In the genomic region with DNA sequence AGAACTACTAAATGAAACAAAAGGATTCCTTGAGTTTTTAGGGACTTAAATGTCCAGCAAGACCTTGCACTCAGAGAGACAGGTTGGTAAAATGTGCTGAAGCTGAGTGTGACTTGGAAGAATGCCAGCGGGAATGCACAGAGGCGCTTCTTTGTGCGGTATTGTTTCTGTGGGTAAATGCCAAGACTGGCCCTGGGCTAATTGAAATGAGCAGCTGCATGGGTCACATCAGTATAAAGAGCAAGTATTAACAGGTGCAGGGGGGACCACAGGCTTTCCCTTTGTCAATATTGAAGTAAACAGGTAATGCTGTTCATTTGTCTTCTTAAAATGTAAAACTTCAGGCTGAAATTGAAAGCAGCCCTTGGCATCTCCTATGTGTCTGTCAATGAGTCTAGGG, we compare ENCODE assay signal across 12 cellular contexts.
DNase-seq lines count a peak whose midpoint lies in the region.
"Had no signal": no experiment of that assay in that cellular context is flagged by ENCODE, and none has a peak within 500 bp of the region (broad histone marks: within the 10 kb centered on the region; RNA-seq: fewer than 3 reads in every experiment).

No MANE protein-coding gene starts in this region.

- DNase-seq in DMS79 treated with DMSO at 0.1 percent for 48 hours (lab: John Stamatoyannopoulos, UW): peak; percentile 98
- DNase-seq in NCI-H1092 (lab: John Stamatoyannopoulos, UW): peak; percentile 92
- DNase-seq in NCI-H345 treated with DMSO at 0.1 percent for 48 hours (lab: John Stamatoyannopoulos, UW; ENCODE audit: unreplicated experiment): peak; percentile 96
- DNase-seq in globus pallidus (ENCODE audit: low spot score): peak; percentile 27
- DNase-seq in activated naive CD4-positive, alpha-beta T cell treated with anti-CD3 and anti-CD28 coated beads, Interleukin-2, amount 10 ng/mL, durations not matched to agents 7 days and 5 days: no peak
- no peak for DNase-seq in kidney tubule cell (ENCODE audit: low spot score)
- DNase-seq in GF-D8 (lab: John Stamatoyannopoulos, UW): no peak
- no peak for DNase-seq in T1000 (lab: John Stamatoyannopoulos, UW)
- DNase-seq: AML-193, natural killer cell had no signal

- no peak overlapping the region for H3K27ac Mint-ChIP-seq in activated naive CD4-positive, alpha-beta T cell treated with anti-CD3 and anti-CD28 coated beads, Interleukin-2, amount 10 ng/mL, durations not matched to agents 7 days and 5 days
- H3K27ac Mint-ChIP-seq: natural killer cell; stimulated activated effector memory CD8-positive, alpha-beta T cell treated with anti-CD3 and anti-CD28 coated beads, Interleukin-12 subunit alpha, Interleukin-12 subunit beta, amount 100 ng/mL, for 72 hours had no signal

- peaks cover 8% of the 10 kb centered on the region for H3K9me3 Mint-ChIP-seq in activated naive CD4-positive, alpha-beta T cell treated with anti-CD3 and anti-CD28 coated beads, Interleukin-2, amount 10 ng/mL, durations not matched to agents 7 days and 5 days

- no peaks in the 10 kb centered on the region for H3K27me3 Mint-ChIP-seq in activated naive CD4-positive, alpha-beta T cell treated with anti-CD3 and anti-CD28 coated beads, Interleukin-2, amount 10 ng/mL, durations not matched to agents 7 days and 5 days

- no peak overlapping the region for H3K4me3 Mint-ChIP-seq in activated naive CD4-positive, alpha-beta T cell treated with anti-CD3 and anti-CD28 coated beads, Interleukin-2, amount 10 ng/mL, durations not matched to agents 7 days and 5 days
- H3K4me3 Mint-ChIP-seq: brain; natural killer cell; stimulated activated effector memory CD8-positive, alpha-beta T cell treated with anti-CD3 and anti-CD28 coated beads, Interleukin-12 subunit alpha, Interleukin-12 subunit beta, amount 100 ng/mL, for 72 hours had no signal

- no peaks in the 10 kb centered on the region for H3K4me1 Mint-ChIP-seq in activated naive CD4-positive, alpha-beta T cell treated with anti-CD3 and anti-CD28 coated beads, Interleukin-2, amount 10 ng/mL, durations not matched to agents 7 days and 5 days
- H3K4me1 Mint-ChIP-seq: natural killer cell; stimulated activated effector memory CD8-positive, alpha-beta T cell treated with anti-CD3 and anti-CD28 coated beads, Interleukin-12 subunit alpha, Interleukin-12 subunit beta, amount 100 ng/mL, for 72 hours had no signal

- CTCF ChIA-PET in activated naive CD4-positive, alpha-beta T cell treated with anti-CD3 and anti-CD28 coated beads, Interleukin-2, amount 10 ng/mL, durations not matched to agents 7 days and 5 days (lab: Charles Lee): no interaction called here

- H3K36me3 Mint-ChIP-seq in activated naive CD4-positive, alpha-beta T cell treated with anti-CD3 and anti-CD28 coated beads, Interleukin-2, amount 10 ng/mL, durations not matched to agents 7 days and 5 days: no peaks in the 10 kb centered on the region
- H3K36me3 Mint-ChIP-seq: brain; natural killer cell; stimulated activated effector memory CD8-positive, alpha-beta T cell treated with anti-CD3 and anti-CD28 coated beads, Interleukin-12 subunit alpha, Interleukin-12 subunit beta, amount 100 ng/mL, for 72 hours had no signal

Comparison
In these comparisons a context has a peak if more than half of its experiments do, and no peak if none do; other contexts are left out.
1. DNase-seq: peak in DMS79 treated with DMSO at 0.1 percent for 48 hours (single experiment), NCI-H1092 (single experiment), NCI-H345 treated with DMSO at 0.1 percent for 48 hours (single experiment) and globus pallidus (single experiment); none in activated naive CD4-positive, alpha-beta T cell treated with anti-CD3 and anti-CD28 coated beads, Interleukin-2, amount 10 ng/mL, durations not matched to agents 7 days and 5 days (single experiment), kidney tubule cell (single experiment), GF-D8 (single experiment) and T1000 (single experiment).